Comparison of ENCODE assay signal across 8 cellular contexts in the genomic region with DNA sequence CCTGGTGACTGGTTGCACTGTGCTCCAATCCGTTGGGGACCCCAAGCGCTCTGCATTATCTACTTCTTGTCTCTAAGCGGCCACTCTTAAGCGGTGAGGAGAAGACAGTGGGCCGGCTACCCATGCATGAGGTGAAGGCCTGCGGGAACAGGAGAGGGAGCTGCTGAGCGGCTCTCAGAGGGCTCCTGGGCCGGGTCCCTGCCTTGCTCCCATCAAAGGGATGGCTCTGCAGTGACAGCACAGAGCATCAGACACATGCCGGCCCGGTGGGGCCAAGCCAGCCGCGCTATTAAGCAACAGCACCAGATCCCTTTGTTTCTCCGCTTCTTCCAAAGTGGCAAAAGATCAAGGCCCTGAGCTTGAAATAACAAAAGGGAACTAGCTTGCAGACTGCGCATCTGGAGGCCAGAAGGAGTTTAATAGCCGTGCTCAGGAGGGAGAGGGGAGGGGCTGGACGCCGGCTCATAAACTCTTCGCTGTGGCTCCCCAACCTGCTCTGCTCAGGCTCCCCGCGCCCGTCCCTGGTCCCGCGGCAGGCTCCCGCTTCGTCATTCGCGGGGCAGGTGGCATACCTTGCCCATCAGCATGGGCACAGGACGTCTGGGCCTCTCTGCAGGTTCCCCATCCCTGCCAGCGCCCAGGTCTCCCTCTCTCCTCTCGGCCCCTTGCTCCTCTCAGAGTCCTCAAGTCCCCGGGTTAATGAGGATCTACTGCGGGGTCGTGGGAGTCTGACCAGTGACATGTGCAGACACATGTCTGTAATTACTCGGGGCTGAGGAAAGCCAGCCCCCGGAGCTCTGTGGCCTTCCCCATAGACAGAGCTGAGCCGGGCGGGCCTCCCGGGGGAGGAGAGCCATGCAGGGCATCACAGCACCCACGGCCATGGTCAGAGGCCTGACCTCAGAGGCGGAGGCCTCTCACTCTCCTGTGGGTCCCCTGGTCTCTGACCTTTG.
DNase-seq lines count a peak whose midpoint lies in the region; ATAC-seq and TF ChIP-seq lines count a peak whose summit lies in the region.
"Had no signal": no experiment of that assay in that cellular context is flagged by ENCODE, and none has a peak within 500 bp of the region (broad histone marks: within the 10 kb centered on the region; RNA-seq: fewer than 3 reads in every experiment).

No MANE protein-coding gene starts in this region.

- no peak overlapping the region for H3K4me2 ChIP-seq in HCT116 (ENCODE audit: low read length)

- CTCF ChIA-PET in HCT116 (lab: Charles Lee) = interaction anchor here (2.5 kb wide), 1 partner anchor 10 kb away, joined by 8 read pairs; no protein-coding TSS in a partner anchor

- H3K9me3 ChIP-seq in HCT116 (ENCODE audit: control insufficient read depth in 1 of 2, insufficient read depth in 1 of 2, low read depth in 1 of 2, low read length in 2 of 2) (peaks cover 0 to 7% of the 10 kb centered on the region in 2 experiments; a peak in 1 of 4 replicates), testis (no peaks in the 10 kb centered on the region), vagina (no peaks in the 10 kb centered on the region)

- RAD21 ChIA-PET in HCT116 (lab: Charles Lee; ENCODE audit: low non-redundant PET in 1 of 2, low total read pairs in 2 of 2, uncharacterized antibody in 2 of 2, unreplicated experiment in 2 of 2) = no interaction called here

- 35 to 42% methylated on average over 31 to 40 of the region's 40 CpGs for WGBS in testis, 2 donors

- H3K27me3 ChIP-seq in HCT116 (ENCODE audit: insufficient read depth, low read length) (no peaks in the 10 kb centered on the region), testis (no peaks in the 10 kb centered on the region), vagina (no peaks in the 10 kb centered on the region)

- peak; percentile 13; the same call in 1 of the 2 replicates for TF ChIP-seq RAD21 in HCT116 (IDR thresholded peaks at IDR 0.05; ENCODE audit: low read depth)

- DNase-seq in HCT116 (ENCODE audit: low read depth, low spot score) (no peak), astrocyte of the cerebellum (ENCODE audit: low read depth) (no peak), iPS DF 19.7 (ENCODE audit: low read depth, low spot score) (peak; percentile 35), testis (peak; percentile 58), KG1 (lab: John Stamatoyannopoulos, UW) (no peak), vagina (ENCODE audit: extremely low spot score in 2 of 2) (no peak)
- no peak for DNase-seq in activated CD4-positive, alpha-beta T cell treated with anti-CD3 and anti-CD28 coated beads, Interleukin-2, amount 50 U/mL, for 1 hour
- DNase-seq: NCI-H1092 had no signal

- ATAC-seq in HCT116 = peak; percentile 54; the same call in 1 of the 2 replicates

- no peak for TF ChIP-seq POLR2A in HCT116 (IDR thresholded peaks at IDR 0.05; ENCODE audit: borderline replicate concordance, extremely low read depth, insufficient read depth, insufficient read length)
- TF ChIP-seq POLR2A in testis (IDR thresholded peaks at IDR 0.05) = no peak
- TF ChIP-seq POLR2A in vagina (IDR thresholded peaks at IDR 0.05) = no peak

- no peaks in the 10 kb centered on the region for H3K4me1 ChIP-seq in HCT116 (ENCODE audit: control insufficient read depth in 1 of 2, insufficient read depth in 2 of 2, low read length in 2 of 2)
- H3K4me1 ChIP-seq in testis = peaks cover 4% of the 10 kb centered on the region
- peaks cover 14% of the 10 kb centered on the region for H3K4me1 ChIP-seq in vagina

- no peaks in the 10 kb centered on the region for H3K9me2 ChIP-seq in HCT116 (ENCODE audit: insufficient read depth)

- intact Hi-C loops in HCT116 (cut with micrococcal nuclease) = no loop called here
- intact Hi-C loops in testis (cut with DNase I; ENCODE audit: low total_unique reads) = no loop called here
- intact Hi-C loops in vagina (cut with DNase I) = no loop called here

- 0 out of 6 replicates have a peak, but pooled peaks of 2 of the 3 experiments have one; percentile 8 to 12 for TF ChIP-seq CTCF in HCT116 (IDR thresholded peaks at IDR 0.05 in 2 of 3, conservative IDR thresholded peaks at IDR 0.05 in 1 of 3; ENCODE audit: borderline replicate concordance in 1 of 3, insufficient read depth in 1 of 3, low read depth in 2 of 3, low read length in 2 of 3)
- peak; percentile 29 for TF ChIP-seq CTCF in astrocyte of the cerebellum (IDR thresholded peaks at IDR 0.05; ENCODE audit: low read depth, low read length, missing control alignments)
- TF ChIP-seq CTCF in testis (IDR thresholded peaks at IDR 0.05) = no peak
- peak in 1 of 3 experiments; percentile 8 for TF ChIP-seq CTCF in vagina (IDR thresholded peaks at IDR 0.05)

- no peak overlapping the region for H2AFZ ChIP-seq in HCT116 (ENCODE audit: low read depth, low read length, poor library complexity, severe bottlenecking)

- BruUV-seq in HCT116 (replicated peaks; lab: Mats Ljungman, UMichigan) = no TSS peak

- no peaks in the 10 kb centered on the region for H4K20me1 ChIP-seq in HCT116 (ENCODE audit: insufficient read depth)

- no peak overlapping the region for H3K27ac ChIP-seq in HCT116 (ENCODE audit: low read depth, low read length)
- no peak overlapping the region for H3K27ac ChIP-seq in testis
- H3K27ac ChIP-seq in vagina = no peak overlapping the region

- H3K4me3 ChIP-seq in HCT116 (replicated peaks in 1 of 2; ENCODE audit: low read depth in 1 of 2, low read length in 2 of 2) (no peak overlapping the region), astrocyte of the cerebellum (ENCODE audit: low read depth, low read length) (no peak overlapping the region), testis (no peak overlapping the region), vagina (no peak overlapping the region)

- no peak overlapping the region for H3K9ac ChIP-seq in HCT116 (ENCODE audit: low read length)

- no peaks in the 10 kb centered on the region for H3K79me2 ChIP-seq in HCT116 (ENCODE audit: insufficient read depth, low read length)

- POLR2A ChIA-PET in HCT116 (lab: Charles Lee) = no interaction called here

- in situ Hi-C loops in astrocyte of the cerebellum (cut with HindIII; ENCODE audit: low sequenced_read_pairs) = no loop called here

- H3K36me3 ChIP-seq in HCT116 (ENCODE audit: control insufficient read depth in 1 of 2, insufficient read depth in 2 of 2, low read length in 2 of 2) (no peaks in the 10 kb centered on the region), testis (ENCODE audit: low read depth, missing control alignments) (no peaks in the 10 kb centered on the region), vagina (no peaks in the 10 kb centered on the region)

TF ChIP-seq in HCT116, 20 proteins besides CTCF, POLR2A, EP300 and RAD21 (continues in another document):
- TF ChIP-seq, protein P1, sequence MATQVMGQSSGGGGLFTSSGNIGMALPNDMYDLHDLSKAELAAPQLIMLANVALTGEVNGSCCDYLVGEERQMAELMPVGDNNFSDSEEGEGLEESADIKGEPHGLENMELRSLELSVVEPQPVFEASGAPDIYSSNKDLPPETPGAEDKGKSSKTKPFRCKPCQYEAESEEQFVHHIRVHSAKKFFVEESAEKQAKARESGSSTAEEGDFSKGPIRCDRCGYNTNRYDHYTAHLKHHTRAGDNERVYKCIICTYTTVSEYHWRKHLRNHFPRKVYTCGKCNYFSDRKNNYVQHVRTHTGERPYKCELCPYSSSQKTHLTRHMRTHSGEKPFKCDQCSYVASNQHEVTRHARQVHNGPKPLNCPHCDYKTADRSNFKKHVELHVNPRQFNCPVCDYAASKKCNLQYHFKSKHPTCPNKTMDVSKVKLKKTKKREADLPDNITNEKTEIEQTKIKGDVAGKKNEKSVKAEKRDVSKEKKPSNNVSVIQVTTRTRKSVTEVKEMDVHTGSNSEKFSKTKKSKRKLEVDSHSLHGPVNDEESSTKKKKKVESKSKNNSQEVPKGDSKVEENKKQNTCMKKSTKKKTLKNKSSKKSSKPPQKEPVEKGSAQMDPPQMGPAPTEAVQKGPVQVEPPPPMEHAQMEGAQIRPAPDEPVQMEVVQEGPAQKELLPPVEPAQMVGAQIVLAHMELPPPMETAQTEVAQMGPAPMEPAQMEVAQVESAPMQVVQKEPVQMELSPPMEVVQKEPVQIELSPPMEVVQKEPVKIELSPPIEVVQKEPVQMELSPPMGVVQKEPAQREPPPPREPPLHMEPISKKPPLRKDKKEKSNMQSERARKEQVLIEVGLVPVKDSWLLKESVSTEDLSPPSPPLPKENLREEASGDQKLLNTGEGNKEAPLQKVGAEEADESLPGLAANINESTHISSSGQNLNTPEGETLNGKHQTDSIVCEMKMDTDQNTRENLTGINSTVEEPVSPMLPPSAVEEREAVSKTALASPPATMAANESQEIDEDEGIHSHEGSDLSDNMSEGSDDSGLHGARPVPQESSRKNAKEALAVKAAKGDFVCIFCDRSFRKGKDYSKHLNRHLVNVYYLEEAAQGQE (IDR thresholded peaks at IDR 0.05; ENCODE audit: low read depth) = no peak
- TF ChIP-seq EZH2phosphoT487 (IDR thresholded peaks at IDR 0.05; ENCODE audit: borderline replicate concordance) (no peak), POLR2AphosphoS5 (IDR thresholded peaks at IDR 0.05; ENCODE audit: low read depth, low read length) (no peak), ZNF274 (IDR thresholded peaks at IDR 0.05; ENCODE audit: low read depth, low read length) (no peak), CEBPB (IDR thresholded peaks at IDR 0.05; ENCODE audit: low read depth) (no peak), FOSL1 (IDR thresholded peaks at IDR 0.05; ENCODE audit: low read depth) (no peak), JUND (IDR thresholded peaks at IDR 0.05) (no peak), EZH2 (IDR thresholded peaks at IDR 0.05) (no peak), SIN3A (IDR thresholded peaks at IDR 0.05; ENCODE audit: low read depth) (no peak)
- TF ChIP-seq, protein P2, sequence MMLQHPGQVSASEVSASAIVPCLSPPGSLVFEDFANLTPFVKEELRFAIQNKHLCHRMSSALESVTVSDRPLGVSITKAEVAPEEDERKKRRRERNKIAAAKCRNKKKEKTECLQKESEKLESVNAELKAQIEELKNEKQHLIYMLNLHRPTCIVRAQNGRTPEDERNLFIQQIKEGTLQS (IDR thresholded peaks at IDR 0.05) = no peak
- TF ChIP-seq, protein P3, sequence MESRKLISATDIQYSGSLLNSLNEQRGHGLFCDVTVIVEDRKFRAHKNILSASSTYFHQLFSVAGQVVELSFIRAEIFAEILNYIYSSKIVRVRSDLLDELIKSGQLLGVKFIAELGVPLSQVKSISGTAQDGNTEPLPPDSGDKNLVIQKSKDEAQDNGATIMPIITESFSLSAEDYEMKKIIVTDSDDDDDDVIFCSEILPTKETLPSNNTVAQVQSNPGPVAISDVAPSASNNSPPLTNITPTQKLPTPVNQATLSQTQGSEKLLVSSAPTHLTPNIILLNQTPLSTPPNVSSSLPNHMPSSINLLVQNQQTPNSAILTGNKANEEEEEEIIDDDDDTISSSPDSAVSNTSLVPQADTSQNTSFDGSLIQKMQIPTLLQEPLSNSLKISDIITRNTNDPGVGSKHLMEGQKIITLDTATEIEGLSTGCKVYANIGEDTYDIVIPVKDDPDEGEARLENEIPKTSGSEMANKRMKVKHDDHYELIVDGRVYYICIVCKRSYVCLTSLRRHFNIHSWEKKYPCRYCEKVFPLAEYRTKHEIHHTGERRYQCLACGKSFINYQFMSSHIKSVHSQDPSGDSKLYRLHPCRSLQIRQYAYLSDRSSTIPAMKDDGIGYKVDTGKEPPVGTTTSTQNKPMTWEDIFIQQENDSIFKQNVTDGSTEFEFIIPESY (IDR thresholded peaks at IDR 0.05; ENCODE audit: extremely low read depth, insufficient replicate concordance, low read length) = no peak

Comparison
In these comparisons a context has a peak if more than half of its experiments do, and no peak if none do; other contexts are left out.
1. DNase-seq: peak in iPS DF 19.7 (single experiment) and testis (single experiment); none in HCT116 (single experiment), astrocyte of the cerebellum (single experiment), KG1 (single experiment), activated CD4-positive, alpha-beta T cell treated with anti-CD3 and anti-CD28 coated beads, Interleukin-2, amount 50 U/mL, for 1 hour (single experiment) and vagina (0 of 2).
2. CTCF ChIP-seq: peak in HCT116 (2 of 3) and astrocyte of the cerebellum (single experiment); none in testis (0 of 3).